In genomic region chr1:162015196-162015595, GRCh38 we compare ENCODE assay signal across 6 cellular contexts. TPM values are rescaled to one million over a fixed set of nuclear protein-coding genes. Genes with fewer than 3 reads are reported as not detected.
"Had no signal": no experiment of that assay in that cellular context is flagged by ENCODE, and none has a peak within 500 bp of the region (broad histone marks: within the 10 kb centered on the region; RNA-seq: fewer than 3 reads in every experiment).

No MANE protein-coding gene starts in this region.

- H3K4me2 ChIP-seq: GM23338 had no signal

- H3K4me3 Mint-ChIP-seq: GM23338 had no signal

- ATAC-seq: K562 had no signal

- H2AFZ ChIP-seq: GM23338 had no signal

- H3K4me3 ChIP-seq: GM23338, K562 had no signal

- DNase-seq: H7, HCEC 1CT, IMR-90, KG1 had no signal

RNA-seq across cellular contexts. Expression of gene OLFML2B, which starts 8.5 kb away (rescaled TPM):
- total RNA-seq: K562 had no signal
- polyA plus RNA-seq: K562 had no signal
